1 cellular context compared by ENCODE assay signal in genomic region chr1:40385437-40386310, GRCh38.
TF ChIP-seq lines count a peak whose summit lies in the region.

No MANE protein-coding gene starts in this region.

TF ChIP-seq in WTC11, 78 proteins besides CTCF, POLR2A, EP300 and RAD21 (continued from another document):
- TF ChIP-seq PREB (CRISPR knock-in tag; IDR thresholded peaks at IDR 0.05; ENCODE audit: borderline replicate concordance) = no peak
- TF ChIP-seq ZNF512 (CRISPR knock-in tag; IDR thresholded peaks at IDR 0.05; ENCODE audit: borderline replicate concordance) = no peak
- no peak for TF ChIP-seq JUN (CRISPR knock-in tag; IDR thresholded peaks at IDR 0.05)
- TF ChIP-seq MLX (CRISPR knock-in tag; IDR thresholded peaks at IDR 0.05) = no peak
- TF ChIP-seq PRRX2 (CRISPR knock-in tag; IDR thresholded peaks at IDR 0.05) = no peak
